1 cellular context compared by ENCODE assay signal in the genomic region with DNA sequence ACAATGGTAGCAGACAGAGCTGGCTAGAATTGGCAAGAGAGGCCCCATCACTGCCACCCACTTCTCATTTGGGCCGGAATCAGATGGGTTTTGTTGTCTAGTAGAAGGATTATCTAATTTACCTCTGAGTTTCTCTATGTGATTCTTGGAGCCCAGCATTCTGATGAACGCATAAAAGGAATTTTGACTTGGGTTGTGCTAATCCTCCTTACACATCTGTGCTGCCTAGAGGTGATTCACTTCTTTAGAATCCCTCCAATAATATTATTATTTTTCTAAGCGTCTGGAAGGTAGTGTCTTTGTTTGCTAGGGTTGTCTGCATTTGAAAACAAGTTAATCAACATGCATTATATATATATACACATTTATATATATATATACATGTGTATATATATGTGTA.
A peak's percentile ranks its signal among the peaks of the same experiment; 100 is the strongest.
TF ChIP-seq lines count a peak whose summit lies in the region.

No MANE protein-coding gene starts in this region.

TF ChIP-seq in endothelial cell of umbilical vein, 7 proteins besides CTCF, POLR2A, EP300 and RAD21:
- TF ChIP-seq EZH2 (IDR thresholded peaks at IDR 0.05; ENCODE audit: borderline replicate concordance, low read depth, low read length, severe bottlenecking) = no peak
- TF ChIP-seq GATA2 (IDR thresholded peaks at IDR 0.05; ENCODE audit: insufficient read depth, insufficient read length, low read depth, low read length) = no peak
- TF ChIP-seq FOS (IDR thresholded peaks at IDR 0.05; ENCODE audit: borderline replicate concordance, insufficient read depth, low read length) = peak; percentile 36
- TF ChIP-seq MYC (IDR thresholded peaks at IDR 0.05; ENCODE audit: low read depth, low read length) = no peak
TF ChIP-seq in endothelial cell of umbilical vein: peak in this region for 1.
